ENCODE assay signal across 19 cellular contexts in the genomic region with DNA sequence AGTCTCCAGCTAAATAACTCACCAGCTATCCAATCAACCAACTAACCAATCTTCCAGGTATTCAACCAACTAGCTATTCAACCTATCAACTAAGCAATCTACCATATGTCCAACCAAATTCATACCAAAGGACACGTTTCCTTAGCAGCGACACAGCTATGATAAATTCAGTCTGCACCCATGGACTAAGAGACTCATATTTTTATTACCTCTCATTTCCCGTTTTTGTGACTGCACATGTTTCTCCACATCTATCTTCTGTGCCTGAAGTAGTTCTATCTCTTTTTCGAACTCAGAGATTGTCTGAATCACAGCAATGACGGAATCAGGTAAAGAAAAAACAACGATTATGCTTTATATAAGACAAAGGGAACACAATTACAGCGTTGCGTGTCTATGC.
"Had no signal": no experiment of that assay in that cellular context is flagged by ENCODE, and none has a peak within 500 bp of the region (broad histone marks: within the 10 kb centered on the region; RNA-seq: fewer than 3 reads in every experiment).

No MANE protein-coding gene starts in this region.

- H3K36me3 Mint-ChIP-seq: activated naive CD8-positive, alpha-beta T cell; natural killer cell; type B pancreatic cell had no signal

- H3K27me3 ChIP-seq: adrenal gland, ascending aorta, brain microvascular endothelial cell, spleen, vagina had no signal

- H3K4me3 ChIP-seq: adrenal gland, ascending aorta, left ventricle myocardium inferior, spleen, thoracic aorta, vagina had no signal

- H3K9me3 ChIP-seq: adrenal gland, ascending aorta, left ventricle myocardium inferior, spleen, thoracic aorta, vagina had no signal

- H3K27me3 Mint-ChIP-seq: activated naive CD8-positive, alpha-beta T cell; progenitor cell of endocrine pancreas; type B pancreatic cell had no signal

- DNase-seq: activated T-cell treated with anti-CD3 and anti-CD28 coated beads, Interleukin-2, amount 50 U/mL, for 1 hour; adrenal gland; brain microvascular endothelial cell; caudate nucleus; dermis blood vessel endothelial cell; effector CD8-positive, alpha-beta T cell; hippocampal formation; left ventricle myocardium inferior; natural killer cell; spleen; stimulated activated CD4-positive, alpha-beta T cell treated with anti-CD3 and anti-CD28 coated beads, Interleukin-4, amount 100 ng/mL, for 1 hour; stimulated activated naive CD4-positive, alpha-beta T cell treated with Interleukin-2 at 50 U/mL for 16 hours had no signal

- H3K9me3 Mint-ChIP-seq: mesothelial cell of epicardium, natural killer cell, type B pancreatic cell had no signal

- H3K4me3 Mint-ChIP-seq: activated naive CD8-positive, alpha-beta T cell; mesothelial cell of epicardium; natural killer cell; type B pancreatic cell had no signal

- ATAC-seq: natural killer cell had no signal

- H3K4me1 ChIP-seq: adrenal gland, ascending aorta, left ventricle myocardium inferior, vagina had no signal

- H3K27ac ChIP-seq: adrenal gland, ascending aorta, brain microvascular endothelial cell, left ventricle myocardium inferior, thoracic aorta, vagina had no signal

- H3K27ac Mint-ChIP-seq: activated naive CD8-positive, alpha-beta T cell; mesothelial cell of epicardium; natural killer cell; progenitor cell of endocrine pancreas; type B pancreatic cell had no signal

- H3K4me1 Mint-ChIP-seq: mesothelial cell of epicardium had no signal

- H3K36me3 ChIP-seq: adrenal gland, ascending aorta, brain microvascular endothelial cell, thoracic aorta, vagina had no signal
